Comparison of ENCODE assay signal across 21 cellular contexts in the genomic region with DNA sequence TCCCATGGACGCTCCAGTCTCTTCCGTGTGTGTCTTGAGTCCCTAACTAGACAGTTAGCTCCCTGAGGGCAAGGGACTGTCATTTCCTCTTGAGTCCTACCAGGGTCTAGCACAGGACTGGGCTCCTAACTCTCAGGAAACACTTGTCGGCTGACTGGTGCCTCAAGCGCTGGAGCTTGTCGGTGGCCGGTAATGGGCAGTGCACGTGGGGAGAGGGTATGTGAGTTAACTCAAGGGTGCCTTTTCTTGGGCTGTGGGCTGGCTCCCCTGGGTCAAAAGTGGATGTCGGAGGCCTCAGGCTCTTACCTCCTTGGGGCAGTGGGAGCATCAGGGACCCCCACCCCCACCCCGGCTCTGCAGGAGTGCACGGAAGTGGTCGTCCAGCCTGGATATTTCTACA. TPM values are rescaled to one million over a fixed set of nuclear protein-coding genes. Genes with fewer than 3 reads are reported as not detected.
"Had no signal": no experiment of that assay in that cellular context is flagged by ENCODE, and none has a peak within 500 bp of the region (broad histone marks: within the 10 kb centered on the region; RNA-seq: fewer than 3 reads in every experiment).

No MANE protein-coding gene starts in this region.

- H3K4me3 Mint-ChIP-seq: activated T-cell treated with anti-CD3 and anti-CD28 coated beads, Interleukin-2, amount 50 U/mL, for 24 hours; mesothelial cell of epicardium; T-cell had no signal

- H3K36me3 ChIP-seq: adrenal gland, prostate gland, SJSA1 had no signal

- H3K4me3 ChIP-seq: adrenal gland, gastroesophageal sphincter, hepatocyte, prostate gland, right lobe of liver, SJSA1, suprapubic skin, upper lobe of left lung had no signal

- H3K27ac ChIP-seq: adrenal gland, epithelial cell of prostate, hepatocyte, prostate gland, right lobe of liver, SJSA1, suprapubic skin, upper lobe of left lung had no signal

- H3K27me3 Mint-ChIP-seq: activated T-cell treated with anti-CD3 and anti-CD28 coated beads, Interleukin-2, amount 50 U/mL, for 24 hours; T-cell had no signal

- H3K27me3 ChIP-seq: adrenal gland, gastroesophageal sphincter, hepatocyte, right lobe of liver, SJSA1, suprapubic skin, upper lobe of left lung had no signal

- H3K9me3 Mint-ChIP-seq: activated T-cell treated with anti-CD3 and anti-CD28 coated beads, Interleukin-2, amount 50 U/mL, for 24 hours; mesothelial cell of epicardium; T-cell had no signal

- H3K27ac Mint-ChIP-seq: mesothelial cell of epicardium had no signal

- H3K4me1 ChIP-seq: prostate gland had no signal

- H2AFZ ChIP-seq: hepatocyte had no signal

- ATAC-seq: gastroesophageal sphincter; right lobe of liver; stimulated activated naive CD8-positive, alpha-beta T cell treated with anti-CD3 and anti-CD28 coated beads, Interleukin-15, Interleukin-2, amounts not matched to agents 100 U/mL and 50 U/mL, for 24 hours; T-cell had no signal

- H3K79me2 ChIP-seq: hepatocyte had no signal

- DNase-seq: activated CD4-positive, CD25-positive, alpha-beta regulatory T cell; activated gamma-delta T cell treated with Interleukin-2 at 50 U/mL for 16 hours; activated T-cell treated with anti-CD3 and anti-CD28 coated beads, Interleukin-2, amount 50 U/mL, for 24 hours; central memory CD4-positive, alpha-beta T cell; effector memory CD4-positive, alpha-beta T cell; kidney glomerular epithelial cell; occipital lobe; stimulated activated CD4-positive, alpha-beta T cell treated with anti-CD3 and anti-CD28 coated beads, Interleukin-2, amount 100 ng/mL, for 24 hours; stimulated activated naive CD8-positive, alpha-beta T cell treated with anti-CD3 and anti-CD28 coated beads, Interleukin-15, Interleukin-2, amounts not matched to agents 100 U/mL and 50 U/mL, for 24 hours; T-cell had no signal

- H3K4me2 ChIP-seq: hepatocyte had no signal

RNA-seq across cellular contexts. Expression of a gene that starts 38.4 kb away (rescaled TPM):
- total RNA-seq: mesothelial cell of epicardium, myocyte, SJSA1 had no signal
- polyA plus RNA-seq: hepatocyte had no signal
